In genomic region chr6:167422934-167423333, GRCh38 we compare ENCODE assay signal across 1 cellular context.
TF ChIP-seq lines count a peak whose summit lies in the region.

No MANE protein-coding gene starts in this region.

TF ChIP-seq in HepG2, 621 proteins besides CTCF, POLR2A, EP300 and RAD21 (continued from another document and continues in another):
- TF ChIP-seq THAP7 (CRISPR knock-in tag; IDR thresholded peaks at IDR 0.05), result no peak
- TF ChIP-seq ISL2 (CRISPR knock-in tag; IDR thresholded peaks at IDR 0.05), result no peak
- no peak for TF ChIP-seq HOXA9 (CRISPR knock-in tag; IDR thresholded peaks at IDR 0.05; ENCODE audit: borderline replicate concordance)
- peak; percentile 53; the same call in 1 of the 2 replicates for TF ChIP-seq ZNF740 (CRISPR knock-in tag; IDR thresholded peaks at IDR 0.05)
- no peak for TF ChIP-seq ZBTB34 (CRISPR knock-in tag; IDR thresholded peaks at IDR 0.05)
- peak; percentile 54; the same call in 1 of the 2 replicates for TF ChIP-seq ZBTB38 (CRISPR knock-in tag; IDR thresholded peaks at IDR 0.05)
- no peak for TF ChIP-seq TAF15 (IDR thresholded peaks at IDR 0.05; ENCODE audit: low read depth, low read length, poor library complexity, severe bottlenecking)
- TF ChIP-seq PRDM4 (CRISPR knock-in tag; IDR thresholded peaks at IDR 0.05; ENCODE audit: borderline replicate concordance), result no peak
- no peak for TF ChIP-seq ZXDC (CRISPR knock-in tag; IDR thresholded peaks at IDR 0.05)
- TF ChIP-seq HOXA3 (CRISPR knock-in tag; IDR thresholded peaks at IDR 0.05), result no peak
- no peak for TF ChIP-seq ZNF552 (CRISPR knock-in tag; IDR thresholded peaks at IDR 0.05; ENCODE audit: borderline replicate concordance)
- TF ChIP-seq ZNF616 (CRISPR knock-in tag; IDR thresholded peaks at IDR 0.05; ENCODE audit: low read depth), result no peak
- TF ChIP-seq PATZ1 (CRISPR knock-in tag; IDR thresholded peaks at IDR 0.05), result 0 out of 2 replicates have a peak, but pooled peaks have one; percentile 34
- no peak for TF ChIP-seq SMAD3 (CRISPR knock-in tag; IDR thresholded peaks at IDR 0.05)
- peak; percentile 56 for TF ChIP-seq AGO2 (optimal IDR thresholded peaks at IDR 0.05; ENCODE audit: low read depth, low read length)
- no peak for TF ChIP-seq PITX1 (CRISPR knock-in tag; IDR thresholded peaks at IDR 0.05)
- TF ChIP-seq ZNF30 (CRISPR knock-in tag; IDR thresholded peaks at IDR 0.05), result no peak
- TF ChIP-seq SP140L (CRISPR knock-in tag; IDR thresholded peaks at IDR 0.05; ENCODE audit: borderline replicate concordance), result no peak
- no peak for TF ChIP-seq GMEB2 (CRISPR knock-in tag; IDR thresholded peaks at IDR 0.05; ENCODE audit: low read depth)
- TF ChIP-seq NFKB2 (CRISPR knock-in tag; IDR thresholded peaks at IDR 0.05; ENCODE audit: borderline replicate concordance), result no peak
- peak; percentile 44 for TF ChIP-seq ZNF687 (CRISPR knock-in tag; IDR thresholded peaks at IDR 0.05)
- no peak for TF ChIP-seq MED8 (CRISPR knock-in tag; IDR thresholded peaks at IDR 0.05; ENCODE audit: insufficient replicate concordance)
- TF ChIP-seq ZNF143 (CRISPR knock-in tag; IDR thresholded peaks at IDR 0.05), result no peak
- no peak for TF ChIP-seq ZNF205 (CRISPR knock-in tag; IDR thresholded peaks at IDR 0.05)
- TF ChIP-seq ZFP36 (IDR thresholded peaks at IDR 0.05; ENCODE audit: borderline replicate concordance, low read depth, low read length, partially characterized antibody), result no peak
- TF ChIP-seq ERF (CRISPR knock-in tag; IDR thresholded peaks at IDR 0.05), result no peak
- TF ChIP-seq MBNL3 (CRISPR knock-in tag; conservative IDR thresholded peaks at IDR 0.05), result no peak
- no peak for TF ChIP-seq MAFF (IDR thresholded peaks at IDR 0.05; ENCODE audit: low read depth, low read length)
- no peak for TF ChIP-seq KLF15 (CRISPR knock-in tag; IDR thresholded peaks at IDR 0.05; ENCODE audit: borderline replicate concordance)
- TF ChIP-seq SNAPC5 (CRISPR knock-in tag; IDR thresholded peaks at IDR 0.05; ENCODE audit: borderline replicate concordance), result no peak
- no peak for TF ChIP-seq ZNF441 (CRISPR knock-in tag; IDR thresholded peaks at IDR 0.05; ENCODE audit: borderline replicate concordance)
- 0 out of 2 replicates have a peak, but pooled peaks have one; percentile 21 for TF ChIP-seq POGZ (CRISPR knock-in tag; IDR thresholded peaks at IDR 0.05)
- TF ChIP-seq ZNF275 (CRISPR knock-in tag; IDR thresholded peaks at IDR 0.05; ENCODE audit: borderline replicate concordance), result no peak
- TF ChIP-seq GMEB1 (CRISPR knock-in tag; IDR thresholded peaks at IDR 0.05; ENCODE audit: borderline replicate concordance), result no peak
- TF ChIP-seq IRF1 (CRISPR knock-in tag; IDR thresholded peaks at IDR 0.05; ENCODE audit: low read depth), result no peak
- TF ChIP-seq MAF1 (CRISPR knock-in tag; IDR thresholded peaks at IDR 0.05; ENCODE audit: borderline replicate concordance), result no peak
- no peak for TF ChIP-seq ZNF234 (CRISPR knock-in tag; conservative IDR thresholded peaks at IDR 0.05)
- no peak for TF ChIP-seq MYNN (CRISPR knock-in tag; IDR thresholded peaks at IDR 0.05; ENCODE audit: low read depth)
- no peak for TF ChIP-seq ZNF430 (CRISPR knock-in tag; IDR thresholded peaks at IDR 0.05)
